In the genomic region with DNA sequence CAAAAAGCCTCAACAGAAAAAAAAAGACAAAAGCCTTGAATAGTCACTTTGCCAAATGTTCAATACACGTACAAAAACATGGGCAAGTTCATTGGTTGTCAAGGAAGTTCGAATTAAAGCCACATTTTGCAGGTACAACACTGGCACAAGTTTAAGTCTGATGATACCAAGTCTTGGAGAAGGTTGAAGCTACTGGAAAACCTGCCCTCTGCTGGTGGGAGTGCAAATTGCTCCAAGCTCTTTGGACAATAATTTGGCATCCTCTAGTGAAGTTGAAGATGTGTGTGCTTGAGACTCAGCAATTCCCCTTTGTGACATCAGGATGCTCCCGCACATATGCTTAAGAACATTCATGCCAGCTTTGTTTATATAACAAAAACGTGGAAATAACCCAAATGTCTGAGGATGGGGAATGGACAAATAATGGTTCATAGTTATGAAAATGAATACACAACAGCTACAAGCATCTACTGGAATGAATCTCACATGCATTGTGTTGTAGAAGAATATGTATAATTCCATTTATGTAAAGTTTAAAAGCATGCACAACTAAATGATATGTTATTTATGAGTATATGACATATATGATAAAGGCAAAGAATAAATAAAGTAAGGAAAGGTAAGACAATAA, we compare ENCODE assay signal across 9 cellular contexts.
A peak's percentile ranks its signal among the peaks of the same experiment; 100 is the strongest.
DNase-seq lines count a peak whose midpoint lies in the region; ATAC-seq and TF ChIP-seq lines count a peak whose summit lies in the region.
"Had no signal": no experiment of that assay in that cellular context is flagged by ENCODE, and none has a peak within 500 bp of the region (broad histone marks: within the 10 kb centered on the region; RNA-seq: fewer than 3 reads in every experiment).

No MANE protein-coding gene starts in this region.

- H3K9me3 Mint-ChIP-seq in activated T-cell treated with anti-CD3 and anti-CD28 coated beads, Interleukin-2, amount 50 U/mL, for 72 hours: no peaks in the 10 kb centered on the region
- H3K9me3 Mint-ChIP-seq: activated naive CD4-positive, alpha-beta T cell treated with anti-CD3 and anti-CD28 coated beads, Interleukin-2, amount 50 U/mL, for 72 hours had no signal

- H3K9me2 ChIP-seq in DOHH2 (replicated peaks; ENCODE audit: control insufficient read depth, low read length) (no peaks in the 10 kb centered on the region), HCT116 (ENCODE audit: insufficient read depth) (no peaks in the 10 kb centered on the region), PC-3 (replicated peaks; ENCODE audit: low read length) (no peaks in the 10 kb centered on the region)

- TF ChIP-seq POLR2A in HCT116 (IDR thresholded peaks at IDR 0.05; ENCODE audit: borderline replicate concordance, extremely low read depth, insufficient read depth, insufficient read length) (no peak), sigmoid colon (IDR thresholded peaks at IDR 0.05) (no peak)

- H3K27ac ChIP-seq in DOHH2 (ENCODE audit: low read depth, low read length) (no peak overlapping the region), HCT116 (ENCODE audit: low read depth, low read length) (no peak overlapping the region), PC-3 (ENCODE audit: low read length) (no peak overlapping the region), sigmoid colon (no peak overlapping the region)

- H3K4me3 ChIP-seq in DOHH2 (ENCODE audit: low read length) (no peak overlapping the region), HCT116 (replicated peaks in 1 of 2; ENCODE audit: low read depth in 1 of 2, low read length in 2 of 2) (no peak overlapping the region), PC-3 (ENCODE audit: low read length) (no peak overlapping the region), sigmoid colon (no peak overlapping the region)

- peak; percentile 70 for TF ChIP-seq RAD21 in HCT116 (IDR thresholded peaks at IDR 0.05; ENCODE audit: low read depth)

- RAD21 ChIA-PET in HCT116 (lab: Charles Lee; ENCODE audit: low non-redundant PET in 1 of 2, low total read pairs in 2 of 2, uncharacterized antibody in 2 of 2, unreplicated experiment in 2 of 2): interaction anchor here (0.8 to 1.0 kb wide), 3 partner anchors 115 to 650 kb away, joined by 3 read pairs; no protein-coding TSS in a partner anchor

- no peak overlapping the region for H2AFZ ChIP-seq in HCT116 (ENCODE audit: low read depth, low read length, poor library complexity, severe bottlenecking)
- H2AFZ ChIP-seq in PC-3 (ENCODE audit: low read length): no peak overlapping the region

- H3K9ac ChIP-seq in HCT116 (ENCODE audit: low read length): no peak overlapping the region
- H3K9ac ChIP-seq in PC-3 (ENCODE audit: low read length): no peak overlapping the region

- H3K79me2 ChIP-seq in DOHH2 (ENCODE audit: control insufficient read depth, low read length): no peaks in the 10 kb centered on the region
- no peaks in the 10 kb centered on the region for H3K79me2 ChIP-seq in HCT116 (ENCODE audit: insufficient read depth, low read length)
- no peaks in the 10 kb centered on the region for H3K79me2 ChIP-seq in PC-3 (ENCODE audit: low read length)

- intact Hi-C loops in HCT116 (cut with micrococcal nuclease): loop anchor here (1.0 to 5.0 kb wide), 5 partner anchors 115 to 730 kb away; no protein-coding TSS in a partner anchor
- intact Hi-C loops in PC-3 (cut with micrococcal nuclease): no loop called here
- intact Hi-C loops in sigmoid colon (cut with DNase I): no loop called here

- TF ChIP-seq CTCF in DOHH2 (IDR thresholded peaks at IDR 0.05; ENCODE audit: low read depth, low read length, poor library complexity, severe bottlenecking) (peak; percentile 81), HCT116 (IDR thresholded peaks at IDR 0.05 in 2 of 3, conservative IDR thresholded peaks at IDR 0.05 in 1 of 3; ENCODE audit: borderline replicate concordance in 1 of 3, insufficient read depth in 1 of 3, low read depth in 2 of 3, low read length in 2 of 3) (peak; percentile 75 to 96 (median 95)), PC-3 (conservative IDR thresholded peaks at IDR 0.05; ENCODE audit: low read depth, low read length) (peak; percentile 84), sigmoid colon (IDR thresholded peaks at IDR 0.05) (peak in 3 of 4 experiments; percentile 17 to 46 (median 33))

- H3F3A ChIP-seq in DOHH2 (ENCODE audit: control insufficient read depth, insufficient read depth) (no peaks in the 10 kb centered on the region), PC-3 (ENCODE audit: low read length, unreplicated experiment) (no peaks in the 10 kb centered on the region)

- H3K4me1 Mint-ChIP-seq in activated T-cell treated with anti-CD3 and anti-CD28 coated beads, Interleukin-2, amount 50 U/mL, for 72 hours (ENCODE audit: low read depth): no peaks in the 10 kb centered on the region

- CTCF ChIA-PET in HCT116 (lab: Charles Lee): interaction anchor here (0.7 to 2.2 kb wide), 13 partner anchors 9 to 1138 kb away, joined by 3 to 27 read pairs (median 3); no protein-coding TSS in a partner anchor
- CTCF ChIA-PET in PC-3 (lab: Charles Lee): interaction anchor here (0.7 kb wide), 1 partner anchor 394 kb away, joined by 3 read pairs; no protein-coding TSS in a partner anchor

- no peaks in the 10 kb centered on the region for H3K27me3 ChIP-seq in DOHH2 (ENCODE audit: control insufficient read depth, low read length)
- peaks cover 32% of the 10 kb centered on the region for H3K27me3 ChIP-seq in HCT116 (ENCODE audit: insufficient read depth, low read length)
- H3K27me3 ChIP-seq in PC-3 (ENCODE audit: low read length): no peaks in the 10 kb centered on the region
- no peaks in the 10 kb centered on the region for H3K27me3 ChIP-seq in sigmoid colon

- H3K36me3 Mint-ChIP-seq in activated T-cell treated with anti-CD3 and anti-CD28 coated beads, Interleukin-2, amount 50 U/mL, for 72 hours (ENCODE audit: insufficient read depth in 2 of 2): no peaks in the 10 kb centered on the region
- H3K36me3 Mint-ChIP-seq: activated naive CD4-positive, alpha-beta T cell treated with anti-CD3 and anti-CD28 coated beads, Interleukin-2, amount 50 U/mL, for 72 hours had no signal

- H3K4me1 ChIP-seq in DOHH2 (ENCODE audit: control insufficient read depth, low read length) (no peaks in the 10 kb centered on the region), HCT116 (ENCODE audit: control insufficient read depth in 1 of 2, insufficient read depth in 2 of 2, low read length in 2 of 2) (no peaks in the 10 kb centered on the region), PC-3 (ENCODE audit: insufficient read depth, low read length) (no peaks in the 10 kb centered on the region), sigmoid colon (no peaks in the 10 kb centered on the region)

- H3K36me3 ChIP-seq in DOHH2 (ENCODE audit: control insufficient read depth, low read length): no peaks in the 10 kb centered on the region
- no peaks in the 10 kb centered on the region for H3K36me3 ChIP-seq in HCT116 (ENCODE audit: control insufficient read depth in 1 of 2, insufficient read depth in 2 of 2, low read length in 2 of 2)
- no peaks in the 10 kb centered on the region for H3K36me3 ChIP-seq in PC-3 (ENCODE audit: low read depth, low read length)
- H3K36me3 ChIP-seq in sigmoid colon: no peaks in the 10 kb centered on the region

- H3K4me3 Mint-ChIP-seq in activated T-cell treated with anti-CD3 and anti-CD28 coated beads, Interleukin-2, amount 50 U/mL, for 72 hours: no peak overlapping the region

- POLR2A ChIA-PET in HCT116 (lab: Charles Lee) (no interaction called here), PC-3 (lab: Charles Lee; ENCODE audit: unreplicated experiment) (no interaction called here)

- H4K20me1 ChIP-seq in DOHH2 (ENCODE audit: control insufficient read depth, insufficient read depth, low read depth, low read length) (no peaks in the 10 kb centered on the region), HCT116 (ENCODE audit: insufficient read depth) (no peaks in the 10 kb centered on the region), PC-3 (ENCODE audit: low read length) (no peaks in the 10 kb centered on the region)

- no peak for TF ChIP-seq EP300 in sigmoid colon (IDR thresholded peaks at IDR 0.05)

- no peaks in the 10 kb centered on the region for H3K27me3 Mint-ChIP-seq in activated T-cell treated with anti-CD3 and anti-CD28 coated beads, Interleukin-2, amount 50 U/mL, for 72 hours (ENCODE audit: low read depth)

- BruUV-seq in HCT116 (replicated peaks; lab: Mats Ljungman, UMichigan) (no TSS peak), PC-3 (replicated peaks; lab: Mats Ljungman, UMichigan) (no TSS peak)

- no peaks in the 10 kb centered on the region for H3K9me3 ChIP-seq in DOHH2 (ENCODE audit: control insufficient read depth, insufficient read depth, low read length)
- no peaks in the 10 kb centered on the region for H3K9me3 ChIP-seq in HCT116 (ENCODE audit: control insufficient read depth in 1 of 2, insufficient read depth in 1 of 2, low read depth in 1 of 2, low read length in 2 of 2)
- no peaks in the 10 kb centered on the region for H3K9me3 ChIP-seq in PC-3 (ENCODE audit: low read length)
- H3K9me3 ChIP-seq in sigmoid colon: no peaks in the 10 kb centered on the region

- WGBS in sigmoid colon, 2 donors: 4 to 12% methylated on average over 4 of the region's 4 CpGs

- H3K4me2 ChIP-seq in DOHH2 (ENCODE audit: low read length): no peak overlapping the region
- no peak overlapping the region for H3K4me2 ChIP-seq in HCT116 (ENCODE audit: low read length)
- H3K4me2 ChIP-seq in PC-3 (ENCODE audit: low read length): no peak overlapping the region

- DNase-seq in HCT116 (ENCODE audit: low read depth, low spot score): peak; percentile 51
- peak; percentile 71 for DNase-seq in PC-3
- peak; percentile 49 to 56 for DNase-seq in activated T-cell treated with anti-CD3 and anti-CD28 coated beads, Interleukin-2, amount 50 U/mL, for 72 hours
- DNase-seq in globus pallidus (ENCODE audit: low spot score): peak; percentile 8
- DNase-seq in sigmoid colon: no peak

- H3K27ac Mint-ChIP-seq in activated T-cell treated with anti-CD3 and anti-CD28 coated beads, Interleukin-2, amount 50 U/mL, for 72 hours: no peak overlapping the region
- H3K27ac Mint-ChIP-seq: activated naive CD4-positive, alpha-beta T cell treated with anti-CD3 and anti-CD28 coated beads, Interleukin-2, amount 50 U/mL, for 72 hours had no signal

- peak; percentile 80 for ATAC-seq in HCT116
- ATAC-seq in PC-3: no peak
- ATAC-seq in activated T-cell treated with anti-CD3 and anti-CD28 coated beads, Interleukin-2, amount 50 U/mL, for 72 hours (replicated peaks in 1 of 2): no peak
- ATAC-seq in GM19023 (IDR thresholded peaks at IDR 0.05; ENCODE audit: unreplicated experiment): no peak
- no peak for ATAC-seq in GM21381 (IDR thresholded peaks at IDR 0.05; ENCODE audit: unreplicated experiment)
- ATAC-seq: activated naive CD4-positive, alpha-beta T cell treated with anti-CD3 and anti-CD28 coated beads, Interleukin-2, amount 50 U/mL, for 72 hours had no signal

TF ChIP-seq in HCT116, 20 proteins besides CTCF, POLR2A, EP300 and RAD21 (continues in another document):
- TF ChIP-seq CEBPB (IDR thresholded peaks at IDR 0.05; ENCODE audit: low read depth): no peak
- TF ChIP-seq ZFX (IDR thresholded peaks at IDR 0.05): no peak
- no peak for TF ChIP-seq JUND (IDR thresholded peaks at IDR 0.05)
- TF ChIP-seq FOSL1 (IDR thresholded peaks at IDR 0.05; ENCODE audit: low read depth): no peak
- TF ChIP-seq EZH2phosphoT487 (IDR thresholded peaks at IDR 0.05; ENCODE audit: borderline replicate concordance): no peak
- TF ChIP-seq, protein P1, sequence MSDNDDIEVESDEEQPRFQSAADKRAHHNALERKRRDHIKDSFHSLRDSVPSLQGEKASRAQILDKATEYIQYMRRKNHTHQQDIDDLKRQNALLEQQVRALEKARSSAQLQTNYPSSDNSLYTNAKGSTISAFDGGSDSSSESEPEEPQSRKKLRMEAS (IDR thresholded peaks at IDR 0.05): no peak

Comparison
In these comparisons a context has a peak if more than half of its experiments do, and no peak if none do; other contexts are left out.
1. CTCF ChIP-seq: peak in every context shown above with its lines; median percentile 95 in HCT116; 84 in PC-3; 81 in DOHH2; 33 in sigmoid colon.